ENCODE assay signal across 9 cellular contexts in genomic region chr1:81801032-81801833, GRCh38. TPM values are rescaled to one million over a fixed set of nuclear protein-coding genes. Genes with fewer than 3 reads are reported as not detected.
DNase-seq lines count a peak whose midpoint lies in the region; ATAC-seq and TF ChIP-seq lines count a peak whose summit lies in the region.
"Had no signal": no experiment of that assay in that cellular context is flagged by ENCODE, and none has a peak within 500 bp of the region (broad histone marks: within the 10 kb centered on the region; RNA-seq: fewer than 3 reads in every experiment).

No MANE protein-coding gene starts in this region.

- H3K27me3 Mint-ChIP-seq in progenitor cell of endocrine pancreas, result no peaks in the 10 kb centered on the region

- peak overlapping the region; percentile 99 for H3K27ac Mint-ChIP-seq in progenitor cell of endocrine pancreas
- H3K27ac Mint-ChIP-seq: T-helper 1 cell treated with Interleukin-12 subunit alpha and Interleukin-12 subunit beta and Interleukin-4 antibody, amounts not matched to agents 30 μg/mL and 1 μg/mL, for 36 hours had no signal

- no peaks in the 10 kb centered on the region for H3K9me3 ChIP-seq in right atrium auricular region

- TF ChIP-seq CTCF in right atrium auricular region (IDR thresholded peaks at IDR 0.05), result no peak
- no peak for TF ChIP-seq CTCF in progenitor cell of endocrine pancreas (IDR thresholded peaks at IDR 0.05; ENCODE audit: unreplicated experiment)

- H3K4me3 ChIP-seq in right atrium auricular region, result peak overlapping the region; percentile 90 to 93

- peak; percentile 77 for DNase-seq in EH (ENCODE audit: low read depth)
- DNase-seq in NCI-H345 treated with DMSO at 0.1 percent for 48 hours (lab: John Stamatoyannopoulos, UW; ENCODE audit: unreplicated experiment), result peak; percentile 86
- peak; percentile 81 for DNase-seq in right atrium auricular region (ENCODE audit: low spot score)
- DNase-seq in progenitor cell of endocrine pancreas (ENCODE audit: low spot score, unreplicated experiment), result peak; percentile 53
- no peak for DNase-seq in CD1c-positive myeloid dendritic cell (ENCODE audit: extremely low spot score)

- no peaks in the 10 kb centered on the region for H3K36me3 ChIP-seq in right atrium auricular region

- H3K9me3 Mint-ChIP-seq in progenitor cell of endocrine pancreas (ENCODE audit: low read depth), result no peaks in the 10 kb centered on the region
- H3K9me3 Mint-ChIP-seq: T-helper 1 cell treated with Interleukin-12 subunit alpha and Interleukin-12 subunit beta and Interleukin-4 antibody, amounts not matched to agents 30 μg/mL and 1 μg/mL, for 36 hours had no signal

- H3K27me3 ChIP-seq in right atrium auricular region, result no peaks in the 10 kb centered on the region

- no peaks in the 10 kb centered on the region for H3K36me3 Mint-ChIP-seq in progenitor cell of endocrine pancreas (ENCODE audit: insufficient read depth)

- H3K4me1 Mint-ChIP-seq in progenitor cell of endocrine pancreas (ENCODE audit: low read depth), result peaks cover 34% of the 10 kb centered on the region

- H3K4me3 Mint-ChIP-seq in progenitor cell of endocrine pancreas (ENCODE audit: low read depth), result peak overlapping the region; percentile 93
- H3K4me3 Mint-ChIP-seq: T-helper 1 cell treated with Interleukin-12 subunit alpha and Interleukin-12 subunit beta and Interleukin-4 antibody, amounts not matched to agents 30 μg/mL and 1 μg/mL, for 36 hours had no signal

- H3K27ac ChIP-seq in angular gyrus (ENCODE audit: low read depth, low read length) (peak overlapping the region; percentile 88), right atrium auricular region (peak overlapping the region; percentile 97 to 98)

- peaks cover 0 to 34% of the 10 kb centered on the region in 2 donors for H3K4me1 ChIP-seq in right atrium auricular region

- ATAC-seq in HG02943 (IDR thresholded peaks at IDR 0.05; ENCODE audit: low read depth, unreplicated experiment), result peak; percentile 54
- ATAC-seq in HG02623 (IDR thresholded peaks at IDR 0.05; ENCODE audit: unreplicated experiment), result no peak

RNA-seq across cellular contexts. Expression of gene ADGRL2, which starts 0.5 kb away (rescaled TPM):
- total RNA-seq in right atrium auricular region (100 to 1,000 TPM in 1 of 2 donors, 10 to 100 TPM in 1; 83.1 to 121 TPM), progenitor cell of endocrine pancreas (70.8 and 75.1 TPM in 2 replicates)
